ENCODE assay signal across 28 cellular contexts in genomic region chr2:130158631-130159030, GRCh38. TPM values are rescaled to one million over a fixed set of nuclear protein-coding genes. Genes with fewer than 3 reads are reported as not detected.
DNase-seq lines count a peak whose midpoint lies in the region; ATAC-seq and TF ChIP-seq lines count a peak whose summit lies in the region.
"Had no signal": no experiment of that assay in that cellular context is flagged by ENCODE, and none has a peak within 500 bp of the region (broad histone marks: within the 10 kb centered on the region; RNA-seq: fewer than 3 reads in every experiment).

No MANE protein-coding gene starts in this region.

- no peak for ATAC-seq in activated B cell treated with CpG ODN at 0.5 μM for 24 hours (ENCODE audit: low read depth)
- no peak for ATAC-seq in effector memory CD8-positive, alpha-beta T cell (replicated peaks)
- no peak for ATAC-seq in stimulated activated memory B cell treated with anti-CD40 and anti-IgM and Interleukin-4, amounts not matched to agents 10 μg/mL and 1 μg/mL and 100 μg/mL, for 72 hours
- no peak for ATAC-seq in GM21526 (IDR thresholded peaks at IDR 0.05; ENCODE audit: low FRiP score, unreplicated experiment)
- ATAC-seq: A549 had no signal

- H3K27me3 Mint-ChIP-seq in activated T-cell treated with anti-CD3 and anti-CD28 coated beads, Interleukin-2, amount 50 U/mL, for 24 hours = no peaks in the 10 kb centered on the region
- no peaks in the 10 kb centered on the region for H3K27me3 Mint-ChIP-seq in activated B cell treated with CpG ODN at 0.5 μM for 24 hours
- H3K27me3 Mint-ChIP-seq in effector memory CD8-positive, alpha-beta T cell = no peaks in the 10 kb centered on the region
- H3K27me3 Mint-ChIP-seq in stimulated activated memory B cell treated with anti-CD40 and anti-IgM and Interleukin-4, amounts not matched to agents 10 μg/mL and 1 μg/mL and 100 μg/mL, for 72 hours = no peaks in the 10 kb centered on the region
- H3K27me3 Mint-ChIP-seq: brain, type B pancreatic cell had no signal

- POLR2A ChIA-PET in activated B cell treated with CpG ODN at 0.5 μM for 24 hours (lab: Charles Lee) = interaction anchor here (1.4 to 1.8 kb wide), 2 partner anchors 23 to 184 kb away, joined by 8 to 10 read pairs; partner anchors contain the start of genes IMP4 and SMPD4

- CTCF ChIA-PET in activated B cell treated with CpG ODN at 0.5 μM for 24 hours (lab: Charles Lee) = interaction anchor here (1.5 to 2.4 kb wide), 2 partner anchors 174 to 222 kb away, joined by 4 to 8 read pairs; no protein-coding TSS in a partner anchor

- peak overlapping the region; percentile 72 for H3K27ac Mint-ChIP-seq in activated T-cell treated with anti-CD3 and anti-CD28 coated beads, Interleukin-2, amount 50 U/mL, for 24 hours
- peak overlapping the region; percentile 90 for H3K27ac Mint-ChIP-seq in activated B cell treated with CpG ODN at 0.5 μM for 24 hours
- H3K27ac Mint-ChIP-seq in effector memory CD8-positive, alpha-beta T cell = peak overlapping the region; percentile 57 to 58
- peak overlapping the region; percentile 93 for H3K27ac Mint-ChIP-seq in stimulated activated memory B cell treated with anti-CD40 and anti-IgM and Interleukin-4, amounts not matched to agents 10 μg/mL and 1 μg/mL and 100 μg/mL, for 72 hours
- H3K27ac Mint-ChIP-seq: brain, nephron progenitor cell, type B pancreatic cell had no signal

- no peaks in the 10 kb centered on the region for H3K9me3 Mint-ChIP-seq in activated T-cell treated with anti-CD3 and anti-CD28 coated beads, Interleukin-2, amount 50 U/mL, for 24 hours
- H3K9me3 Mint-ChIP-seq in activated B cell treated with CpG ODN at 0.5 μM for 24 hours = no peaks in the 10 kb centered on the region
- no peaks in the 10 kb centered on the region for H3K9me3 Mint-ChIP-seq in effector memory CD8-positive, alpha-beta T cell
- H3K9me3 Mint-ChIP-seq in stimulated activated memory B cell treated with anti-CD40 and anti-IgM and Interleukin-4, amounts not matched to agents 10 μg/mL and 1 μg/mL and 100 μg/mL, for 72 hours = no peaks in the 10 kb centered on the region
- H3K9me3 Mint-ChIP-seq: brain, nephron progenitor cell, type B pancreatic cell had no signal

- H3K4me1 Mint-ChIP-seq in activated T-cell treated with anti-CD3 and anti-CD28 coated beads, Interleukin-2, amount 50 U/mL, for 24 hours (ENCODE audit: low read depth) = peaks cover 6% of the 10 kb centered on the region
- H3K4me1 Mint-ChIP-seq in activated B cell treated with CpG ODN at 0.5 μM for 24 hours = peaks cover 33% of the 10 kb centered on the region
- peaks cover 9 to 13% of the 10 kb centered on the region in 2 donors for H3K4me1 Mint-ChIP-seq in effector memory CD8-positive, alpha-beta T cell (ENCODE audit: low read depth in 2 of 2)
- peaks cover 42% of the 10 kb centered on the region for H3K4me1 Mint-ChIP-seq in stimulated activated memory B cell treated with anti-CD40 and anti-IgM and Interleukin-4, amounts not matched to agents 10 μg/mL and 1 μg/mL and 100 μg/mL, for 72 hours
- H3K4me1 Mint-ChIP-seq: brain had no signal

- no peak for DNase-seq in activated T-cell treated with anti-CD3 and anti-CD28 coated beads, Interleukin-2, amount 50 U/mL, for 24 hours
- no peak for DNase-seq in activated T-cell treated with anti-CD3 and anti-CD28 coated beads, Interleukin-2, amount 50 U/mL, for 1 hour
- DNase-seq in activated B cell treated with CpG ODN at 0.5 μM for 24 hours (no peak), MV-4-11 (lab: John Stamatoyannopoulos, UW) (no peak), GM19238 (ENCODE audit: insufficient read length, low spot score) (no peak)
- no peak for DNase-seq in effector memory CD8-positive, alpha-beta T cell
- DNase-seq: activated CD4-positive, alpha-beta T cell treated with anti-CD3 and anti-CD28 coated beads, Interleukin-2, amount 50 U/mL, for 4 hours; activated gamma-delta T cell treated with Interleukin-2 at 50 U/mL for 16 hours; activated T-cell treated with anti-CD3 and anti-CD28 coated beads for 4 hours; adrenal gland; effector CD4-positive, alpha-beta T cell; IMR-90; NCI-H2029 treated with DMSO at 0.1 percent for 48 hours; NCI-H226; NCI-H748 treated with DMSO at 0.1 percent for 48 hours; nephron progenitor cell; OCI-M1; ovary; retina had no signal

- TF ChIP-seq CTCF in activated B cell treated with CpG ODN at 0.5 μM for 24 hours (IDR thresholded peaks at IDR 0.05) = no peak

- H3K4me3 Mint-ChIP-seq in activated T-cell treated with anti-CD3 and anti-CD28 coated beads, Interleukin-2, amount 50 U/mL, for 24 hours = no peak overlapping the region
- H3K4me3 Mint-ChIP-seq in activated B cell treated with CpG ODN at 0.5 μM for 24 hours = no peak overlapping the region
- H3K4me3 Mint-ChIP-seq in effector memory CD8-positive, alpha-beta T cell = no peak overlapping the region
- no peak overlapping the region for H3K4me3 Mint-ChIP-seq in stimulated activated memory B cell treated with anti-CD40 and anti-IgM and Interleukin-4, amounts not matched to agents 10 μg/mL and 1 μg/mL and 100 μg/mL, for 72 hours
- H3K4me3 Mint-ChIP-seq: brain, nephron progenitor cell, type B pancreatic cell had no signal

- peaks cover 92% of the 10 kb centered on the region for H3K36me3 Mint-ChIP-seq in activated T-cell treated with anti-CD3 and anti-CD28 coated beads, Interleukin-2, amount 50 U/mL, for 24 hours (ENCODE audit: low read depth)
- H3K36me3 Mint-ChIP-seq in activated B cell treated with CpG ODN at 0.5 μM for 24 hours (ENCODE audit: low read depth) = peaks cover 44% of the 10 kb centered on the region
- H3K36me3 Mint-ChIP-seq in effector memory CD8-positive, alpha-beta T cell (ENCODE audit: insufficient read depth) = peaks cover 52% of the 10 kb centered on the region
- H3K36me3 Mint-ChIP-seq in stimulated activated memory B cell treated with anti-CD40 and anti-IgM and Interleukin-4, amounts not matched to agents 10 μg/mL and 1 μg/mL and 100 μg/mL, for 72 hours = peaks cover 37% of the 10 kb centered on the region
- H3K36me3 Mint-ChIP-seq: type B pancreatic cell had no signal

- intact Hi-C loops in activated B cell treated with CpG ODN at 0.5 μM for 24 hours (cut with micrococcal nuclease) = loop anchor here (1.0 to 10.0 kb wide), 7 partner anchors 13 to 1422 kb away; partner anchors contain the start of genes CCDC74B and SMPD4

RNA-seq across cellular contexts. Expression of gene CCDC74B, which starts 13.7 kb away (rescaled TPM):
- total RNA-seq in activated B cell treated with CpG ODN at 0.5 μM for 24 hours = 0.24 and 0.93 TPM in 2 replicates

RNA-seq across cellular contexts. Expression of gene SMPD4, which starts 22.8 kb away (rescaled TPM):
- total RNA-seq in activated B cell treated with CpG ODN at 0.5 μM for 24 hours = 58.5 and 66.8 TPM in 2 replicates

RNA-seq across cellular contexts. Expression of gene MZT2B, which starts 23.4 kb away (rescaled TPM):
- 143 and 151 TPM in 2 replicates for total RNA-seq in activated B cell treated with CpG ODN at 0.5 μM for 24 hours

RNA-seq across cellular contexts. Expression of gene POTEF, which starts 29.6 kb away (rescaled TPM):
- not detected in 2 replicates for total RNA-seq in activated B cell treated with CpG ODN at 0.5 μM for 24 hours
- total RNA-seq: adrenal gland, epithelial cell of proximal tubule, IMR-90, liver, M059J had no signal

RNA-seq across cellular contexts. Expression of gene TUBA3E, which starts 39.6 kb away (rescaled TPM):
- not detected in 2 replicates for total RNA-seq in activated B cell treated with CpG ODN at 0.5 μM for 24 hours
- total RNA-seq: adrenal gland, epithelial cell of proximal tubule, G401, IMR-90, liver, M059J had no signal
